10 cellular contexts compared by ENCODE assay signal in genomic region chr16:29663829-29664132, GRCh38. TPM values are rescaled to one million over a fixed set of nuclear protein-coding genes. Genes with fewer than 3 reads are reported as not detected.
DNase-seq lines count a peak whose midpoint lies in the region; ATAC-seq and TF ChIP-seq lines count a peak whose summit lies in the region.
"Had no signal": no experiment of that assay in that cellular context is flagged by ENCODE, and none has a peak within 500 bp of the region (broad histone marks: within the 10 kb centered on the region; RNA-seq: fewer than 3 reads in every experiment).

No MANE protein-coding gene starts in this region.

- peaks cover 68% of the 10 kb centered on the region for H3K4me1 ChIP-seq in CD4-positive, CD25-positive, alpha-beta regulatory T cell (ENCODE audit: control insufficient read depth, insufficient read depth, low read length, poor library complexity, severe bottlenecking)
- H3K4me1 ChIP-seq in HEK293 (ENCODE audit: control insufficient read depth, insufficient read depth, low read length) (no peaks in the 10 kb centered on the region), body of pancreas (no peaks in the 10 kb centered on the region)
- H3K4me1 ChIP-seq: breast epithelium had no signal

- DNase-seq in CD4-positive, CD25-positive, alpha-beta regulatory T cell = peak in 1 of 3 donors; percentile 29
- no peak for DNase-seq in natural killer cell treated with Interleukin-12 subunit alpha and Interleukin-12 subunit beta and Interleukin-15 and Interleukin-18, amount 100 ng/mL, for 72 hours (ENCODE audit: low spot score)
- DNase-seq in body of pancreas = no peak
- no peak for DNase-seq in kidney glomerular epithelial cell (lab: John Stamatoyannopoulos, UW)
- DNase-seq in NCI-H2171 (lab: John Stamatoyannopoulos, UW) = no peak
- DNase-seq: NCI-H2227 treated with DMSO at 0.1 percent for 48 hours had no signal

- peak overlapping the region; percentile 95 to 98 (median 98) for H3K27ac Mint-ChIP-seq in CD4-positive, CD25-positive, alpha-beta regulatory T cell
- H3K27ac Mint-ChIP-seq in activated naive CD4-positive, alpha-beta T cell treated with anti-CD3 and anti-CD28 coated beads, Interleukin-2, amount 50 U/mL, for 24 hours = peak overlapping the region; percentile 94
- H3K27ac Mint-ChIP-seq in natural killer cell treated with Interleukin-12 subunit alpha and Interleukin-12 subunit beta and Interleukin-15 and Interleukin-18, amount 100 ng/mL, for 72 hours = peak overlapping the region; percentile 96 to 97

- POLR2A ChIA-PET in HEK293 (lab: Yijun Ruan, JAX) = no interaction called here

- peaks cover 0 to 68% (median 52%) of the 10 kb centered on the region in 4 donors for H3K4me1 Mint-ChIP-seq in CD4-positive, CD25-positive, alpha-beta regulatory T cell
- peaks cover 89% of the 10 kb centered on the region for H3K4me1 Mint-ChIP-seq in activated naive CD4-positive, alpha-beta T cell treated with anti-CD3 and anti-CD28 coated beads, Interleukin-2, amount 50 U/mL, for 24 hours
- H3K4me1 Mint-ChIP-seq in natural killer cell treated with Interleukin-12 subunit alpha and Interleukin-12 subunit beta and Interleukin-15 and Interleukin-18, amount 100 ng/mL, for 72 hours (ENCODE audit: low read depth in 2 of 2) = peaks cover 57 to 58% of the 10 kb centered on the region in 2 donors

- H3K4me3 ChIP-seq in CD4-positive, CD25-positive, alpha-beta regulatory T cell (ENCODE audit: low read depth, low read length) = peak overlapping the region; percentile 90
- H3K4me3 ChIP-seq in HEK293 (ENCODE audit: low read depth, low read length) = no peak overlapping the region
- H3K4me3 ChIP-seq in body of pancreas = no peak overlapping the region

- H3K9me3 ChIP-seq in CD4-positive, CD25-positive, alpha-beta regulatory T cell (ENCODE audit: control insufficient read depth in 2 of 2, low read length in 2 of 2) = no peaks in the 10 kb centered on the region
- H3K9me3 ChIP-seq in HEK293 (ENCODE audit: control insufficient read depth, insufficient read depth, low read depth, low read length) (no peaks in the 10 kb centered on the region), body of pancreas (no peaks in the 10 kb centered on the region)
- H3K9me3 ChIP-seq: breast epithelium had no signal

- CTCF ChIA-PET in HEK293 (lab: Yijun Ruan, JAX) = no interaction called here

- peak overlapping the region; percentile 98 to 100 (median 100) for H3K4me3 Mint-ChIP-seq in CD4-positive, CD25-positive, alpha-beta regulatory T cell
- peak overlapping the region; percentile 96 for H3K4me3 Mint-ChIP-seq in activated naive CD4-positive, alpha-beta T cell treated with anti-CD3 and anti-CD28 coated beads, Interleukin-2, amount 50 U/mL, for 24 hours
- peak overlapping the region; percentile 97 for H3K4me3 Mint-ChIP-seq in natural killer cell treated with Interleukin-12 subunit alpha and Interleukin-12 subunit beta and Interleukin-15 and Interleukin-18, amount 100 ng/mL, for 72 hours

- TF ChIP-seq POLR2A in body of pancreas (IDR thresholded peaks at IDR 0.05) = no peak

- peaks cover 3% of the 10 kb centered on the region for H3K36me3 ChIP-seq in CD4-positive, CD25-positive, alpha-beta regulatory T cell (ENCODE audit: control insufficient read depth, insufficient read depth, low read length)
- H3K36me3 ChIP-seq in HEK293 (ENCODE audit: control insufficient read depth in 2 of 2, insufficient read depth in 1 of 2, low read length in 2 of 2) (no peaks in the 10 kb centered on the region), body of pancreas (replicated peaks in 1 of 2; ENCODE audit: insufficient read depth in 1 of 2, low read depth in 2 of 2) (no peaks in the 10 kb centered on the region)
- H3K36me3 ChIP-seq: breast epithelium had no signal

- TF ChIP-seq CTCF in HEK293 (tag by site-specific recombination; IDR thresholded peaks at IDR 0.05) = no peak
- no peak for TF ChIP-seq CTCF in body of pancreas (IDR thresholded peaks at IDR 0.05)

- WGBS in body of pancreas, 2 donors = 58 to 100% methylated on average over 1 to 3 of the region's 3 CpGs

- no peak for ATAC-seq in CD4-positive, CD25-positive, alpha-beta regulatory T cell (ENCODE audit: low read depth in 2 of 2)
- peak in 1 of 2 donors; percentile 0 for ATAC-seq in natural killer cell treated with Interleukin-12 subunit alpha and Interleukin-12 subunit beta and Interleukin-15 and Interleukin-18, amount 100 ng/mL, for 72 hours
- ATAC-seq in body of pancreas = no peak
- ATAC-seq in GM18502 (IDR thresholded peaks at IDR 0.05; ENCODE audit: poor library complexity, unreplicated experiment) = no peak

- H3K27ac ChIP-seq in CD4-positive, CD25-positive, alpha-beta regulatory T cell (ENCODE audit: insufficient read depth, low read length, poor library complexity, severe bottlenecking) = peak overlapping the region; percentile 84
- H3K27ac ChIP-seq in HEK293 (ENCODE audit: extremely low read depth, low read depth, low read length) (no peak overlapping the region), body of pancreas (no peak overlapping the region)
- H3K27ac ChIP-seq: breast epithelium had no signal

- peaks cover 0 to 2% (median 0%) of the 10 kb centered on the region in 7 donors for H3K9me3 Mint-ChIP-seq in CD4-positive, CD25-positive, alpha-beta regulatory T cell
- H3K9me3 Mint-ChIP-seq in activated naive CD4-positive, alpha-beta T cell treated with anti-CD3 and anti-CD28 coated beads, Interleukin-2, amount 50 U/mL, for 24 hours = no peaks in the 10 kb centered on the region
- H3K9me3 Mint-ChIP-seq in natural killer cell treated with Interleukin-12 subunit alpha and Interleukin-12 subunit beta and Interleukin-15 and Interleukin-18, amount 100 ng/mL, for 72 hours = no peaks in the 10 kb centered on the region

- H3K27me3 ChIP-seq in CD4-positive, CD25-positive, alpha-beta regulatory T cell (ENCODE audit: control insufficient read depth, insufficient read depth, low read length) = no peaks in the 10 kb centered on the region
- no peaks in the 10 kb centered on the region for H3K27me3 ChIP-seq in body of pancreas
- H3K27me3 ChIP-seq: breast epithelium had no signal

- peaks cover 12% of the 10 kb centered on the region for H3K27me3 Mint-ChIP-seq in CD4-positive, CD25-positive, alpha-beta regulatory T cell
- H3K27me3 Mint-ChIP-seq in activated naive CD4-positive, alpha-beta T cell treated with anti-CD3 and anti-CD28 coated beads, Interleukin-2, amount 50 U/mL, for 24 hours = no peaks in the 10 kb centered on the region
- H3K27me3 Mint-ChIP-seq in natural killer cell treated with Interleukin-12 subunit alpha and Interleukin-12 subunit beta and Interleukin-15 and Interleukin-18, amount 100 ng/mL, for 72 hours = no peaks in the 10 kb centered on the region

- intact Hi-C loops in body of pancreas (cut with DNase I) = no loop called here

- H3K36me3 Mint-ChIP-seq in CD4-positive, CD25-positive, alpha-beta regulatory T cell = peaks cover 23% of the 10 kb centered on the region
- H3K36me3 Mint-ChIP-seq in activated naive CD4-positive, alpha-beta T cell treated with anti-CD3 and anti-CD28 coated beads, Interleukin-2, amount 50 U/mL, for 24 hours = peaks cover 1% of the 10 kb centered on the region
- H3K36me3 Mint-ChIP-seq in natural killer cell treated with Interleukin-12 subunit alpha and Interleukin-12 subunit beta and Interleukin-15 and Interleukin-18, amount 100 ng/mL, for 72 hours = peaks cover 7% of the 10 kb centered on the region

TF ChIP-seq in HEK293, 187 proteins besides CTCF, POLR2A, EP300 and RAD21:
- no peak for TF ChIP-seq ZBTB1 (tag by site-specific recombination; IDR thresholded peaks at IDR 0.05)
- 0 out of 2 replicates have a peak, but pooled peaks have one; percentile 8 for TF ChIP-seq ZIC2 (tag by site-specific recombination; IDR thresholded peaks at IDR 0.05)

RNA-seq across cellular contexts. Expression of gene SPN, which starts 0.7 kb away (rescaled TPM):
- 149 TPM for total RNA-seq in CD4-positive, CD25-positive, alpha-beta regulatory T cell
- 100 to 1,000 TPM; 103 to 135 (median 126) TPM for polyA plus RNA-seq in CD4-positive, CD25-positive, alpha-beta regulatory T cell
- 100 to 1,000 TPM; 111 to 132 TPM for total RNA-seq in natural killer cell treated with Interleukin-12 subunit alpha and Interleukin-12 subunit beta and Interleukin-15 and Interleukin-18, amount 100 ng/mL, for 72 hours
- 1 to 10 TPM; 1.3 to 2.0 TPM for total RNA-seq in body of pancreas

RNA-seq across cellular contexts. Expression of gene QPRT, which starts 15.2 kb away (rescaled TPM):
- 2.4 TPM for total RNA-seq in CD4-positive, CD25-positive, alpha-beta regulatory T cell
- 1 to 10 TPM in 1 of 4 donors, under 1 TPM in 3; 0.53 to 2.1 (median 0.69) TPM for polyA plus RNA-seq in CD4-positive, CD25-positive, alpha-beta regulatory T cell
- 1 to 10 TPM; 3.3 to 5.6 TPM for total RNA-seq in natural killer cell treated with Interleukin-12 subunit alpha and Interleukin-12 subunit beta and Interleukin-15 and Interleukin-18, amount 100 ng/mL, for 72 hours
- 10 to 100 TPM; 28.0 to 30.3 TPM for total RNA-seq in body of pancreas

Comparison
In these comparisons a context has a peak if more than half of its experiments do, and no peak if none do; other contexts are left out.
1. RNA of gene SPN, which starts 0.7 kb away (total RNA-seq): 149 TPM in CD4-positive, CD25-positive, alpha-beta regulatory T cell (single experiment) and 111 to 132 TPM in natural killer cell treated with Interleukin-12 subunit alpha and Interleukin-12 subunit beta and Interleukin-15 and Interleukin-18, amount 100 ng/mL, for 72 hours; 1.3 to 2.0 TPM in body of pancreas; every median in the first group is over 10 times any median in the second.
2. Peak in every context shown above with its lines, with median percentiles within 50 percentile points of each other: H3K27ac Mint-ChIP-seq and H3K4me3 Mint-ChIP-seq.